Comparison of ENCODE assay signal across 8 cellular contexts in genomic region chr3:12135029-12135634, GRCh38. TPM values are rescaled to one million over a fixed set of nuclear protein-coding genes. Genes with fewer than 3 reads are reported as not detected.
DNase-seq lines count a peak whose midpoint lies in the region; TF ChIP-seq lines count a peak whose summit lies in the region.

No MANE protein-coding gene starts in this region.

- no peak overlapping the region for H3K4me3 ChIP-seq in HFF-Myc (replicated peaks; ENCODE audit: low read depth, low read length)

- DNase-seq in NCI-H526 (lab: John Stamatoyannopoulos, UW) (peak; percentile 18 to 62), NCI-H526 treated with DMSO at 0.1 percent for 48 hours (lab: John Stamatoyannopoulos, UW) (no peak), HFF-Myc (ENCODE audit: extremely low read depth, low read depth) (no peak), MV-4-11 (lab: John Stamatoyannopoulos, UW) (peak; percentile 52), dermis blood vessel endothelial cell (peak; percentile 80), lung microvascular endothelial cell (ENCODE audit: low read depth in 2 of 2) (peak; percentile 74 to 82)
- peak; percentile 81 for DNase-seq in activated CD4-positive, alpha-beta T cell treated with anti-CD3 and anti-CD28 coated beads for 48 hours
- DNase-seq in stimulated activated CD8-positive, alpha-beta memory T cell treated with anti-CD3 and anti-CD28 coated beads, Interleukin-4, amount 100 ng/mL, for 24 hours (ENCODE audit: low read depth), result peak; percentile 50

- peak; percentile 95 for TF ChIP-seq CTCF in HFF-Myc (IDR thresholded peaks at IDR 0.05; ENCODE audit: low read depth, low read length, missing control alignments)

RNA-seq across cellular contexts. Expression of gene TIMP4, which starts 23.6 kb away (rescaled TPM):
- total RNA-seq in dermis blood vessel endothelial cell (0.34 and 0.51 TPM in 2 replicates), lung microvascular endothelial cell (0.40 and 0.65 TPM in 2 replicates)

Comparison
In these comparisons a context has a peak if more than half of its experiments do, and no peak if none do; other contexts are left out.
1. DNase-seq: peak in NCI-H526 (2 of 2), MV-4-11 (single experiment), activated CD4-positive, alpha-beta T cell treated with anti-CD3 and anti-CD28 coated beads for 48 hours (single experiment), dermis blood vessel endothelial cell (single experiment), lung microvascular endothelial cell (2 of 2) and stimulated activated CD8-positive, alpha-beta memory T cell treated with anti-CD3 and anti-CD28 coated beads, Interleukin-4, amount 100 ng/mL, for 24 hours (single experiment); none in NCI-H526 treated with DMSO at 0.1 percent for 48 hours (single experiment) and HFF-Myc (single experiment).